26 cellular contexts compared by ENCODE assay signal in the genomic region with DNA sequence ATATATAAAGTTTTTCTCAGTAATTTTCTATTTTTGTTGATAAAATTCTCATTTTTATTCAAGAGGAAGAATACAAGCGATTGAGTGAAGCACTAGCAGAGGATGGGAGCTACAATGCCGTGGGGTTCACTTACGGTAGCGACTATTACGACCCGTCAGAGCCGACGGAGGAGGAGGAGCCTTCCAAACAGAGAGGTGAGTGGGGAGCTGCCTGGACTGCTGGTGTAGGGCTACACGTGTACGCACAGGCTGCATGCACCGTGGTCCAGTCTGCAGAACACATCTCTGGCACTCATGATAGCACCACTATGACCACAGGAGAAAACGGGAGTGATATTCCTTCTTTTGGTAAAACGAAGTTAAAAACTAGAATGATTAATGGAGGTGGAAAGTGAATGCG. TPM values are rescaled to one million over a fixed set of nuclear protein-coding genes. Genes with fewer than 3 reads are reported as not detected.
DNase-seq lines count a peak whose midpoint lies in the region; ATAC-seq and TF ChIP-seq lines count a peak whose summit lies in the region.
"Had no signal": no experiment of that assay in that cellular context is flagged by ENCODE, and none has a peak within 500 bp of the region (broad histone marks: within the 10 kb centered on the region; RNA-seq: fewer than 3 reads in every experiment).

No MANE protein-coding gene starts in this region.

- H3K36me3 ChIP-seq in esophagus muscularis mucosa, result peaks cover 44 to 66% (median 58%) of the 10 kb centered on the region in 4 donors

- no peak overlapping the region for H3K4me3 Mint-ChIP-seq in activated CD4-positive, alpha-beta T cell treated with anti-CD3 and anti-CD28 coated beads, Interleukin-2, amount 10 ng/mL, durations not matched to agents 24 days and 14 days
- H3K4me3 Mint-ChIP-seq in activated CD4-positive, alpha-beta T cell treated with anti-CD3 and anti-CD28 coated beads, Interleukin-2, amount 10 ng/mL, durations not matched to agents 7 days and 5 days, result no peak overlapping the region
- no peak overlapping the region for H3K4me3 Mint-ChIP-seq in activated naive CD8-positive, alpha-beta T cell
- no peak overlapping the region for H3K4me3 Mint-ChIP-seq in activated naive CD8-positive, alpha-beta T cell treated with anti-CD3 and anti-CD28 coated beads for 36 hours
- no peak overlapping the region for H3K4me3 Mint-ChIP-seq in type B pancreatic cell
- H3K4me3 Mint-ChIP-seq: CD14-positive monocyte; CD4-positive, alpha-beta memory T cell; CD8-positive, alpha-beta memory T cell had no signal

- H3K4me3 ChIP-seq in esophagus muscularis mucosa, result no peak overlapping the region
- H3K4me3 ChIP-seq: A549, BLaER1, GM12878 had no signal

- 88% methylated on average over 14 of the region's 14 CpGs for WGBS in esophagus muscularis mucosa

- DNase-seq in activated CD4-positive, alpha-beta T cell treated with anti-CD3 and anti-CD28 coated beads, Interleukin-2, amount 10 ng/mL, durations not matched to agents 24 days and 14 days, result no peak
- DNase-seq in activated CD4-positive, alpha-beta T cell treated with anti-CD3 and anti-CD28 coated beads, Interleukin-2, amount 10 ng/mL, durations not matched to agents 7 days and 5 days, result no peak
- no peak for DNase-seq in activated naive CD8-positive, alpha-beta T cell treated with anti-CD3 and anti-CD28 coated beads for 36 hours
- DNase-seq in esophagus muscularis mucosa (ENCODE audit: extremely low spot score) (peak; percentile 55), type B pancreatic cell (ENCODE audit: extremely low spot score, unreplicated experiment) (peak; percentile 18)
- DNase-seq: ACHN; BE2C; C1 segment of cervical spinal cord; CD4-positive, alpha-beta memory T cell; CD4-positive, CD25-positive, alpha-beta regulatory T cell; CD8-positive, alpha-beta memory T cell; COR-L47; DMS 273 treated with DMSO at 0.1 percent for 48 hours; DMS153; DMS53; DMS79; DND-41; EL; GDM1 had no signal

- TF ChIP-seq CTCF in esophagus muscularis mucosa (IDR thresholded peaks at IDR 0.05), result no peak
- TF ChIP-seq CTCF in type B pancreatic cell (conservative IDR thresholded peaks at IDR 0.05), result no peak

- H3K27ac Mint-ChIP-seq in activated CD4-positive, alpha-beta T cell treated with anti-CD3 and anti-CD28 coated beads, Interleukin-2, amount 10 ng/mL, durations not matched to agents 24 days and 14 days, result peak overlapping the region; percentile 45
- no peak overlapping the region for H3K27ac Mint-ChIP-seq in activated CD4-positive, alpha-beta T cell treated with anti-CD3 and anti-CD28 coated beads, Interleukin-2, amount 10 ng/mL, durations not matched to agents 7 days and 5 days
- H3K27ac Mint-ChIP-seq in activated naive CD8-positive, alpha-beta T cell, result peak overlapping the region; percentile 17
- H3K27ac Mint-ChIP-seq in activated naive CD8-positive, alpha-beta T cell treated with anti-CD3 and anti-CD28 coated beads for 36 hours, result no peak overlapping the region
- H3K27ac Mint-ChIP-seq in type B pancreatic cell, result no peak overlapping the region
- H3K27ac Mint-ChIP-seq: CD4-positive, CD25-positive, alpha-beta regulatory T cell; CD8-positive, alpha-beta memory T cell had no signal

- ATAC-seq in HG03175 (IDR thresholded peaks at IDR 0.05; ENCODE audit: unreplicated experiment), result no peak
- ATAC-seq: A549, GM12878 had no signal

- no peak for TF ChIP-seq EP300 in esophagus muscularis mucosa (IDR thresholded peaks at IDR 0.05)

- H3K4me1 Mint-ChIP-seq in activated CD4-positive, alpha-beta T cell treated with anti-CD3 and anti-CD28 coated beads, Interleukin-2, amount 10 ng/mL, durations not matched to agents 24 days and 14 days, result peaks cover 19% of the 10 kb centered on the region
- peaks cover 27% of the 10 kb centered on the region for H3K4me1 Mint-ChIP-seq in activated CD4-positive, alpha-beta T cell treated with anti-CD3 and anti-CD28 coated beads, Interleukin-2, amount 10 ng/mL, durations not matched to agents 7 days and 5 days
- H3K4me1 Mint-ChIP-seq in activated naive CD8-positive, alpha-beta T cell (ENCODE audit: low read depth), result peaks cover 24% of the 10 kb centered on the region
- peaks cover 20% of the 10 kb centered on the region for H3K4me1 Mint-ChIP-seq in activated naive CD8-positive, alpha-beta T cell treated with anti-CD3 and anti-CD28 coated beads for 36 hours
- peaks cover 22% of the 10 kb centered on the region for H3K4me1 Mint-ChIP-seq in type B pancreatic cell (ENCODE audit: unreplicated experiment)

- H3K27me3 Mint-ChIP-seq in activated CD4-positive, alpha-beta T cell treated with anti-CD3 and anti-CD28 coated beads, Interleukin-2, amount 10 ng/mL, durations not matched to agents 24 days and 14 days, result no peaks in the 10 kb centered on the region
- H3K27me3 Mint-ChIP-seq in activated CD4-positive, alpha-beta T cell treated with anti-CD3 and anti-CD28 coated beads, Interleukin-2, amount 10 ng/mL, durations not matched to agents 7 days and 5 days, result no peaks in the 10 kb centered on the region
- no peaks in the 10 kb centered on the region for H3K27me3 Mint-ChIP-seq in activated naive CD8-positive, alpha-beta T cell
- H3K27me3 Mint-ChIP-seq in activated naive CD8-positive, alpha-beta T cell treated with anti-CD3 and anti-CD28 coated beads for 36 hours, result no peaks in the 10 kb centered on the region
- H3K27me3 Mint-ChIP-seq in type B pancreatic cell, result no peaks in the 10 kb centered on the region
- H3K27me3 Mint-ChIP-seq: CD4-positive, alpha-beta memory T cell; CD4-positive, CD25-positive, alpha-beta regulatory T cell had no signal

- no peaks in the 10 kb centered on the region for H3K9me3 ChIP-seq in esophagus muscularis mucosa
- H3K9me3 ChIP-seq: A549, BE2C, BLaER1 had no signal

- H3K27me3 ChIP-seq in esophagus muscularis mucosa, result no peaks in the 10 kb centered on the region
- H3K27me3 ChIP-seq: BE2C, BLaER1 had no signal

- H3K9me3 Mint-ChIP-seq in activated CD4-positive, alpha-beta T cell treated with anti-CD3 and anti-CD28 coated beads, Interleukin-2, amount 10 ng/mL, durations not matched to agents 24 days and 14 days, result peaks cover under 1% of the 10 kb centered on the region
- H3K9me3 Mint-ChIP-seq in activated CD4-positive, alpha-beta T cell treated with anti-CD3 and anti-CD28 coated beads, Interleukin-2, amount 10 ng/mL, durations not matched to agents 7 days and 5 days, result peaks cover under 1% of the 10 kb centered on the region
- H3K9me3 Mint-ChIP-seq in activated naive CD8-positive, alpha-beta T cell (ENCODE audit: low read depth), result no peaks in the 10 kb centered on the region
- H3K9me3 Mint-ChIP-seq in activated naive CD8-positive, alpha-beta T cell treated with anti-CD3 and anti-CD28 coated beads for 36 hours, result peaks cover under 1% of the 10 kb centered on the region
- H3K9me3 Mint-ChIP-seq in type B pancreatic cell, result peaks cover under 1% of the 10 kb centered on the region
- H3K9me3 Mint-ChIP-seq: CD8-positive, alpha-beta memory T cell had no signal

- intact Hi-C loops in activated CD4-positive, alpha-beta T cell treated with anti-CD3 and anti-CD28 coated beads, Interleukin-2, amount 10 ng/mL, durations not matched to agents 24 days and 14 days (cut with micrococcal nuclease), result loop anchor here (5.0 to 10.0 kb wide), 2 partner anchors 107 to 840 kb away; partner anchors contain the start of gene RAN
- intact Hi-C loops in esophagus muscularis mucosa (cut with DNase I), result no loop called here

- CTCF ChIA-PET in activated CD4-positive, alpha-beta T cell treated with anti-CD3 and anti-CD28 coated beads, Interleukin-2, amount 10 ng/mL, durations not matched to agents 7 days and 5 days (lab: Charles Lee), result interaction anchor here (1.2 kb wide), 1 partner anchor 11 kb away, joined by 3 read pairs; no protein-coding TSS in a partner anchor

- TF ChIP-seq POLR2A in esophagus muscularis mucosa (IDR thresholded peaks at IDR 0.05; ENCODE audit: low read depth), result no peak

- no peak overlapping the region for H3K27ac ChIP-seq in esophagus muscularis mucosa (replicated peaks in 1 of 4)
- H3K27ac ChIP-seq: 22Rv1, A549, BLaER1 had no signal

- H3K4me1 ChIP-seq in esophagus muscularis mucosa, result peaks cover 21 to 30% (median 26%) of the 10 kb centered on the region in 4 donors
- H3K4me1 ChIP-seq: BE2C had no signal

- peaks cover 57% of the 10 kb centered on the region for H3K36me3 Mint-ChIP-seq in activated CD4-positive, alpha-beta T cell treated with anti-CD3 and anti-CD28 coated beads, Interleukin-2, amount 10 ng/mL, durations not matched to agents 24 days and 14 days (ENCODE audit: low read depth)
- H3K36me3 Mint-ChIP-seq in activated CD4-positive, alpha-beta T cell treated with anti-CD3 and anti-CD28 coated beads, Interleukin-2, amount 10 ng/mL, durations not matched to agents 7 days and 5 days (ENCODE audit: low read depth), result peaks cover 49% of the 10 kb centered on the region
- peaks cover 6% of the 10 kb centered on the region for H3K36me3 Mint-ChIP-seq in activated naive CD8-positive, alpha-beta T cell
- peaks cover 12% of the 10 kb centered on the region for H3K36me3 Mint-ChIP-seq in activated naive CD8-positive, alpha-beta T cell treated with anti-CD3 and anti-CD28 coated beads for 36 hours
- H3K36me3 Mint-ChIP-seq in type B pancreatic cell, result peaks cover 21% of the 10 kb centered on the region

- POLR2A ChIA-PET in activated CD4-positive, alpha-beta T cell treated with anti-CD3 and anti-CD28 coated beads, Interleukin-2, amount 10 ng/mL, durations not matched to agents 7 days and 5 days (lab: Charles Lee), result no interaction called here

RNA-seq across cellular contexts. Expression of gene SFSWAP, which starts 3.9 kb away (rescaled TPM):
- total RNA-seq in activated CD4-positive, alpha-beta T cell treated with anti-CD3 and anti-CD28 coated beads, Interleukin-2, amount 10 ng/mL, durations not matched to agents 24 days and 14 days, result 69.0 and 74.4 TPM in 2 replicates
- 10 to 100 TPM; 51.4 to 59.0 TPM for total RNA-seq in activated CD4-positive, alpha-beta T cell treated with anti-CD3 and anti-CD28 coated beads, Interleukin-2, amount 10 ng/mL, durations not matched to agents 7 days and 5 days
- 10 to 100 TPM; 51.1 to 57.4 TPM for total RNA-seq in activated naive CD8-positive, alpha-beta T cell treated with anti-CD3 and anti-CD28 coated beads for 36 hours
- total RNA-seq in esophagus muscularis mucosa (10 to 100 TPM; 21.7 to 28.2 (median 25.0) TPM), type B pancreatic cell (ENCODE audit: low replicate concordance) (46.3 and 59.3 TPM in 2 replicates)

Comparison
In these comparisons a context has a peak if more than half of its experiments do, and no peak if none do; other contexts are left out.
1. H3K27ac Mint-ChIP-seq: peak in activated CD4-positive, alpha-beta T cell treated with anti-CD3 and anti-CD28 coated beads, Interleukin-2, amount 10 ng/mL, durations not matched to agents 24 days and 14 days (single experiment) and activated naive CD8-positive, alpha-beta T cell (single experiment); none in activated CD4-positive, alpha-beta T cell treated with anti-CD3 and anti-CD28 coated beads, Interleukin-2, amount 10 ng/mL, durations not matched to agents 7 days and 5 days (single experiment), activated naive CD8-positive, alpha-beta T cell treated with anti-CD3 and anti-CD28 coated beads for 36 hours (single experiment) and type B pancreatic cell (single experiment).
2. DNase-seq: peak in esophagus muscularis mucosa (single experiment) and type B pancreatic cell (single experiment); none in activated CD4-positive, alpha-beta T cell treated with anti-CD3 and anti-CD28 coated beads, Interleukin-2, amount 10 ng/mL, durations not matched to agents 24 days and 14 days (single experiment), activated CD4-positive, alpha-beta T cell treated with anti-CD3 and anti-CD28 coated beads, Interleukin-2, amount 10 ng/mL, durations not matched to agents 7 days and 5 days (single experiment) and activated naive CD8-positive, alpha-beta T cell treated with anti-CD3 and anti-CD28 coated beads for 36 hours (single experiment).